Comparison of ENCODE assay signal across 31 cellular contexts in genomic region chr3:146200461-146201220, GRCh38. TPM values are rescaled to one million over a fixed set of nuclear protein-coding genes. Genes with fewer than 3 reads are reported as not detected.
"Had no signal": no experiment of that assay in that cellular context is flagged by ENCODE, and none has a peak within 500 bp of the region (broad histone marks: within the 10 kb centered on the region; RNA-seq: fewer than 3 reads in every experiment).

No MANE protein-coding gene starts in this region.

- H3K27me3 ChIP-seq: adrenal gland, body of pancreas had no signal

- FAIRE-seq: bronchial epithelial cell, TTC549 had no signal

- H3K36me3 Mint-ChIP-seq: activated CD4-positive, alpha-beta memory T cell treated with anti-CD3 and anti-CD28 coated beads for 36 hours; activated naive CD4-positive, alpha-beta T cell treated with anti-CD3 and anti-CD28 coated beads, Interleukin-2, amount 10 ng/mL, durations not matched to agents 7 days and 5 days; activated naive CD8-positive, alpha-beta T cell treated with anti-CD3 and anti-CD28 coated beads for 36 hours; T-cell had no signal

- ATAC-seq: activated T-cell treated with anti-CD3 and anti-CD28 coated beads, Interleukin-2, amount 50 U/mL, for 4 hours; body of pancreas; Right ventricle myocardium inferior; T-cell had no signal

- H3K4me3 ChIP-seq: adrenal gland, body of pancreas, SK-N-MC had no signal

- H3K4me1 Mint-ChIP-seq: activated B cell treated with CpG ODN at 0.5 μM for 24 hours; activated CD4-positive, alpha-beta T cell treated with anti-CD3 and anti-CD28 coated beads, Interleukin-2, amount 10 ng/mL, durations not matched to agents 7 days and 5 days; activated naive CD4-positive, alpha-beta T cell treated with anti-CD3 and anti-CD28 coated beads, Interleukin-2, amount 10 ng/mL, durations not matched to agents 7 days and 5 days; activated naive CD8-positive, alpha-beta T cell treated with anti-CD3 and anti-CD28 coated beads for 36 hours; central memory CD8-positive, alpha-beta T cell; T-cell had no signal

- H3K4me1 ChIP-seq: body of pancreas had no signal

- H3K9me3 Mint-ChIP-seq: activated B cell treated with CpG ODN at 0.5 μM for 24 hours; activated CD4-positive, alpha-beta memory T cell treated with anti-CD3 and anti-CD28 coated beads for 36 hours; activated CD4-positive, alpha-beta T cell treated with anti-CD3 and anti-CD28 coated beads, Interleukin-2, amount 10 ng/mL, durations not matched to agents 7 days and 5 days; activated naive CD4-positive, alpha-beta T cell treated with anti-CD3 and anti-CD28 coated beads, Interleukin-2, amount 10 ng/mL, durations not matched to agents 7 days and 5 days; activated naive CD8-positive, alpha-beta T cell treated with anti-CD3 and anti-CD28 coated beads for 36 hours; activated T-cell treated with anti-CD3 and anti-CD28 coated beads, Interleukin-2, amount 50 U/mL, for 4 hours; central memory CD8-positive, alpha-beta T cell; T-cell had no signal

- H3K27ac ChIP-seq: adrenal gland, body of pancreas, SK-N-MC had no signal

- H3K9me3 ChIP-seq: adrenal gland, body of pancreas had no signal

- H3K27ac Mint-ChIP-seq: activated B cell treated with CpG ODN at 0.5 μM for 24 hours; activated CD4-positive, alpha-beta memory T cell treated with anti-CD3 and anti-CD28 coated beads for 36 hours; activated CD4-positive, alpha-beta T cell treated with anti-CD3 and anti-CD28 coated beads, Interleukin-2, amount 10 ng/mL, durations not matched to agents 7 days and 5 days; activated naive CD4-positive, alpha-beta T cell treated with anti-CD3 and anti-CD28 coated beads, Interleukin-2, amount 10 ng/mL, durations not matched to agents 7 days and 5 days; activated naive CD8-positive, alpha-beta T cell treated with anti-CD3 and anti-CD28 coated beads for 36 hours; T-cell had no signal

- DNase-seq: activated B cell treated with CpG ODN at 0.5 μM for 24 hours; activated CD4-positive, alpha-beta memory T cell treated with anti-CD3 and anti-CD28 coated beads for 36 hours; activated CD4-positive, alpha-beta T cell treated with anti-CD3 and anti-CD28 coated beads for 1 hour; activated CD4-positive, alpha-beta T cell treated with anti-CD3 and anti-CD28 coated beads, Interleukin-2, amount 10 ng/mL, durations not matched to agents 7 days and 5 days; activated CD8-positive, alpha-beta memory T cell treated with anti-CD3 and anti-CD28 coated beads for 24 hours; activated gamma-delta T cell; activated naive CD4-positive, alpha-beta T cell treated with anti-CD3 and anti-CD28 coated beads, Interleukin-2, amount 10 ng/mL, durations not matched to agents 7 days and 5 days; activated naive CD8-positive, alpha-beta T cell treated with anti-CD3 and anti-CD28 coated beads for 36 hours; activated T-cell treated with anti-CD3 and anti-CD28 coated beads, Interleukin-2, amount 50 U/mL, for 4 hours; adrenal gland; anterior cingulate cortex; body of pancreas; NCI-H1092; NCI-H1417; NCI-H1930; NCI-H2107; NCI-H2171 treated with DMSO at 0.1 percent for 48 hours; NCI-H226; NCI-H510A; NCI-H526 treated with DMSO at 0.1 percent for 48 hours; NCI-H82; RPMI8226; T-cell; T-helper 2 cell; T1000 had no signal

- H3K4me3 Mint-ChIP-seq: activated B cell treated with CpG ODN at 0.5 μM for 24 hours; activated CD4-positive, alpha-beta memory T cell treated with anti-CD3 and anti-CD28 coated beads for 36 hours; activated CD4-positive, alpha-beta T cell treated with anti-CD3 and anti-CD28 coated beads, Interleukin-2, amount 10 ng/mL, durations not matched to agents 7 days and 5 days; activated naive CD4-positive, alpha-beta T cell treated with anti-CD3 and anti-CD28 coated beads, Interleukin-2, amount 10 ng/mL, durations not matched to agents 7 days and 5 days; activated naive CD8-positive, alpha-beta T cell treated with anti-CD3 and anti-CD28 coated beads for 36 hours; activated T-cell treated with anti-CD3 and anti-CD28 coated beads, Interleukin-2, amount 50 U/mL, for 4 hours; central memory CD8-positive, alpha-beta T cell; T-cell had no signal

- H3K27me3 Mint-ChIP-seq: activated B cell treated with CpG ODN at 0.5 μM for 24 hours; activated naive CD4-positive, alpha-beta T cell treated with anti-CD3 and anti-CD28 coated beads, Interleukin-2, amount 10 ng/mL, durations not matched to agents 7 days and 5 days; central memory CD8-positive, alpha-beta T cell had no signal

RNA-seq across cellular contexts. Expression of gene PLOD2, which starts 39.7 kb away (rescaled TPM):
- total RNA-seq: activated B cell treated with CpG ODN at 0.5 μM for 24 hours, OCI-LY7 had no signal

RNA-seq across cellular contexts. Expression of gene PLSCR4, which starts 50.3 kb away (rescaled TPM):
- total RNA-seq: activated B cell treated with CpG ODN at 0.5 μM for 24 hours; activated CD4-positive, alpha-beta memory T cell treated with anti-CD3 and anti-CD28 coated beads for 36 hours; activated naive CD8-positive, alpha-beta T cell treated with anti-CD3 and anti-CD28 coated beads for 36 hours; OCI-LY7 had no signal
